Comparison of ENCODE assay signal across 8 cellular contexts in the genomic region with DNA sequence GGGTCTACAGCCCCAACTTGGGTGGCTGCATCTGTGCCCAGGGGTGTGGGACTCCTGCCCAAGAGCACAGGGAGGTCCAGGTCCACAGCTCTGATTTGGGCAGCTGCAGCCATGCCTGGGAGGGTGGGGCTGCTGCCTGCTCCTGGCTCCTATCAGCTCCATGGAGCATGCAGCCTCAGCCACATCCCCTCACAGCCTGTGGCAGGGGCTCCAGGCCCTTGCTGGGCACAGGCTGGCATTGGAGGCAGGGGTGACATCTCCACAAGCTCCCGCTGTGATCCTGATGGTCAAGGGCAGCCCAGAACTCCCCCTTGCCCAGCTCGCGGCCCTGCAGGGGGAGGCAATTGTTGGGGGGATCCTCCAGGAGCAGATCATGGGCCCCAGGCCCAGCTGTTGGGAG. TPM values are rescaled to one million over a fixed set of nuclear protein-coding genes. Genes with fewer than 3 reads are reported as not detected.
"Had no signal": no experiment of that assay in that cellular context is flagged by ENCODE, and none has a peak within 500 bp of the region (broad histone marks: within the 10 kb centered on the region; RNA-seq: fewer than 3 reads in every experiment).

No MANE protein-coding gene starts in this region.

- H2AFZ ChIP-seq: GM23338 had no signal

- DNase-seq: H9, HCEC 1CT, KBM-7 had no signal

- H3K27ac Mint-ChIP-seq: GM23338, H9, IgD-negative memory B cell had no signal

- H3K4me1 Mint-ChIP-seq: GM23338, IgD-negative memory B cell had no signal

- H3K9me3 Mint-ChIP-seq: GM23338 had no signal

- ATAC-seq: GM23338, HepG2 had no signal

- H3K4me3 ChIP-seq: GM23338 had no signal

- H3K4me3 Mint-ChIP-seq: GM23338, H9, IgD-negative memory B cell had no signal

- H3K4me2 ChIP-seq: GM23338 had no signal

RNA-seq across cellular contexts. Expression of a gene that starts 6.3 kb away (rescaled TPM):
- total RNA-seq: H1, H9, HepG2, HT1080 had no signal
- polyA plus RNA-seq: HepG2, IgD-negative memory B cell had no signal

RNA-seq across cellular contexts. Expression of a gene that starts 17.5 kb away (rescaled TPM):
- total RNA-seq: HepG2, HT1080 had no signal
- polyA plus RNA-seq: HepG2, IgD-negative memory B cell had no signal

RNA-seq across cellular contexts. Expression of a gene that starts 26.3 kb away (rescaled TPM):
- total RNA-seq: H1, H9, HepG2, HT1080 had no signal
- polyA plus RNA-seq: GM23338, HepG2, IgD-negative memory B cell had no signal

RNA-seq across cellular contexts. Expression of a gene that starts 44.7 kb away (rescaled TPM):
- total RNA-seq: GM23338, H1, H9, HepG2, HT1080 had no signal
- polyA plus RNA-seq: GM23338, HepG2, IgD-negative memory B cell had no signal
